ENCODE assay signal across 28 cellular contexts in the genomic region with DNA sequence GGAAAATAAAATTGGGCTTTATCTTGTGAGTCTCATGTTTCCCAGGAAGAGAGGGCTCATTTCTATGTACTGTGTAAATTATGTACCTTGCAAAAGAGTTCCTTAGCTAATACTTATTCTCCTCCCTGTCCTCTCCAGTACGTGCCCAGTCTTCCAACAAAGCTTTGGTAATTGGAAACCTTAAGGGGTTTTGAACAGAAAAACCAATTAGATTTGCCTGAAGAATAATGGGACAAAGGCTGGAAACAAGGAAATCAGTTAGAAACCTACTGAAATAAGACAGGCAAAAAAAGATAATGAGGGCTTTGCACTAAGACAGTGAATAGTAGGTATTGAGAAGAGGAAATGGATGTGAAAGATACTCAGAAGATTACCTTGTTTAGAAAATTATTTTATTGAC.
"Had no signal": no experiment of that assay in that cellular context is flagged by ENCODE, and none has a peak within 500 bp of the region (broad histone marks: within the 10 kb centered on the region; RNA-seq: fewer than 3 reads in every experiment).

No MANE protein-coding gene starts in this region.

- H3K9me3 Mint-ChIP-seq: memory B cell; naive B cell; natural killer cell treated with Interleukin-12 subunit alpha and Interleukin-12 subunit beta and Interleukin-15 and Interleukin-18, amount 100 ng/mL, for 72 hours; stimulated activated naive B cell treated with anti-CD40 and anti-IgM and Interleukin-4, amounts not matched to agents 10 μg/mL and 1 μg/mL and 100 μg/mL, for 72 hours; stimulated activated naive CD8-positive, alpha-beta T cell treated with anti-CD3 and anti-CD28 coated beads, Interleukin-15, Interleukin-2, amounts not matched to agents 100 ng/mL and 50 ng/mL, for 24 hours had no signal

- H3K27me3 Mint-ChIP-seq: memory B cell; naive B cell; natural killer cell treated with Interleukin-12 subunit alpha and Interleukin-12 subunit beta and Interleukin-15 and Interleukin-18, amount 100 ng/mL, for 72 hours; stimulated activated naive B cell treated with anti-CD40 and anti-IgM and Interleukin-4, amounts not matched to agents 10 μg/mL and 1 μg/mL and 100 μg/mL, for 72 hours; stimulated activated naive CD8-positive, alpha-beta T cell treated with anti-CD3 and anti-CD28 coated beads, Interleukin-15, Interleukin-2, amounts not matched to agents 100 ng/mL and 50 ng/mL, for 24 hours had no signal

- FAIRE-seq: colon, islet of Langerhans, small intestine had no signal

- ATAC-seq: esophagus mucosa; gastroesophageal sphincter; heart right ventricle; left cardiac atrium; left ventricle myocardium superior; lower lobe of right lung; mucosa of descending colon; natural killer cell treated with Interleukin-12 subunit alpha and Interleukin-12 subunit beta and Interleukin-15 and Interleukin-18, amount 100 ng/mL, for 72 hours; right lobe of liver; stimulated activated naive B cell treated with anti-CD40 and anti-IgM and Interleukin-4, amounts not matched to agents 10 μg/mL and 1 μg/mL and 100 μg/mL, for 72 hours; upper lobe of right lung had no signal

- H3K4me1 ChIP-seq: gastroesophageal sphincter, heart right ventricle, right lobe of liver, transverse colon, upper lobe of right lung, uterus had no signal

- H3K4me3 ChIP-seq: dorsolateral prefrontal cortex, gastroesophageal sphincter, heart right ventricle, lower lobe of right lung, mucosa of descending colon, ovary, right lobe of liver, transverse colon, upper lobe of right lung, uterus had no signal

- H3K4me3 Mint-ChIP-seq: memory B cell; naive B cell; natural killer cell treated with Interleukin-12 subunit alpha and Interleukin-12 subunit beta and Interleukin-15 and Interleukin-18, amount 100 ng/mL, for 72 hours; stimulated activated naive B cell treated with anti-CD40 and anti-IgM and Interleukin-4, amounts not matched to agents 10 μg/mL and 1 μg/mL and 100 μg/mL, for 72 hours; stimulated activated naive CD8-positive, alpha-beta T cell treated with anti-CD3 and anti-CD28 coated beads, Interleukin-15, Interleukin-2, amounts not matched to agents 100 ng/mL and 50 ng/mL, for 24 hours had no signal

- H3K27ac Mint-ChIP-seq: memory B cell; natural killer cell treated with Interleukin-12 subunit alpha and Interleukin-12 subunit beta and Interleukin-15 and Interleukin-18, amount 100 ng/mL, for 72 hours; stimulated activated naive B cell treated with anti-CD40 and anti-IgM and Interleukin-4, amounts not matched to agents 10 μg/mL and 1 μg/mL and 100 μg/mL, for 72 hours; stimulated activated naive CD8-positive, alpha-beta T cell treated with anti-CD3 and anti-CD28 coated beads, Interleukin-15, Interleukin-2, amounts not matched to agents 100 ng/mL and 50 ng/mL, for 24 hours had no signal

- H3K4me1 Mint-ChIP-seq: memory B cell; naive B cell; stimulated activated naive B cell treated with anti-CD40 and anti-IgM and Interleukin-4, amounts not matched to agents 10 μg/mL and 1 μg/mL and 100 μg/mL, for 72 hours had no signal

- H3K36me3 ChIP-seq: ovary, right lobe of liver, transverse colon, uterus had no signal

- DNase-seq: dorsolateral prefrontal cortex; effector CD4-positive, alpha-beta T cell; foreskin fibroblast; glutamatergic neuron; heart right ventricle; left cardiac atrium; left ventricle myocardium superior; lower lobe of right lung; mucosa of descending colon; naive B cell; occipital lobe; ovary; right lobe of liver; small intestine; stimulated activated CD4-positive, alpha-beta T cell treated with anti-CD3 and anti-CD28 coated beads, Interleukin-15, amount 100 ng/mL, for 24 hours; stimulated activated CD4-positive, alpha-beta T cell treated with anti-CD3 and anti-CD28 coated beads, Interleukin-2, amount 100 ng/mL, for 48 hours; stimulated activated naive B cell treated with anti-CD40 and anti-IgM and Interleukin-4, amounts not matched to agents 10 μg/mL and 1 μg/mL and 100 μg/mL, for 72 hours; transverse colon; upper lobe of right lung; uterus had no signal

- H3K27me3 ChIP-seq: dorsolateral prefrontal cortex, gastroesophageal sphincter, heart right ventricle, ovary, right lobe of liver, transverse colon, upper lobe of right lung, uterus had no signal

- H3K36me3 Mint-ChIP-seq: memory B cell; naive B cell; natural killer cell treated with Interleukin-12 subunit alpha and Interleukin-12 subunit beta and Interleukin-15 and Interleukin-18, amount 100 ng/mL, for 72 hours had no signal

- H3K27ac ChIP-seq: epithelial cell of prostate, gastroesophageal sphincter, heart right ventricle, lower lobe of right lung, ovary, right lobe of liver, transverse colon, upper lobe of right lung, uterus had no signal

- H3K9me3 ChIP-seq: gastroesophageal sphincter, heart right ventricle, lower lobe of right lung, mucosa of descending colon, ovary, right lobe of liver, transverse colon, upper lobe of right lung, uterus had no signal
